Comparison of ENCODE assay signal across 8 cellular contexts in genomic region chr9:131289301-131290038, GRCh38. TPM values are rescaled to one million over a fixed set of nuclear protein-coding genes. Genes with fewer than 3 reads are reported as not detected.
DNase-seq lines count a peak whose midpoint lies in the region; ATAC-seq and TF ChIP-seq lines count a peak whose summit lies in the region.

Gene PLPP7, plus strand, starts transcription at chr9:131289723. Its CDS starts 275 bp downstream, at chr9:131289998.

- ATAC-seq in SK-N-SH treated with all-trans-retinoic acid at 6 μM for 48 hours (peak; percentile 99), omental fat pad (ENCODE audit: low FRiP score) (peak; percentile 38), GM19452 (IDR thresholded peaks at IDR 0.05; ENCODE audit: unreplicated experiment) (no peak)

- no peak for TF ChIP-seq CTCF in omental fat pad (IDR thresholded peaks at IDR 0.05)

- peak; percentile 96 for DNase-seq in H7
- peak; percentile 92 for DNase-seq in globus pallidus (ENCODE audit: low spot score)
- DNase-seq in omental fat pad (ENCODE audit: low spot score) = no peak
- DNase-seq in NCI-H1436 treated with DMSO at 0.1 percent for 48 hours (lab: John Stamatoyannopoulos, UW) = no peak
- no peak for DNase-seq in central memory CD4-positive, alpha-beta T cell
- DNase-seq in activated T-cell treated with anti-CD3 and anti-CD28 coated beads, Interleukin-2, amount 50 U/mL, for 1 hour = no peak

- H3K4me3 ChIP-seq in H7 (ENCODE audit: insufficient read depth, low read depth, low read length) = no peak within 1 kb of the TSS

- H3K27me3 ChIP-seq in H7 (ENCODE audit: control insufficient read depth, insufficient read depth, low read length) = no peaks in the 10 kb centered on the region

- H3K36me3 ChIP-seq in H7 (replicated peaks; ENCODE audit: control insufficient read depth, insufficient read depth, low read length) = no peaks in the 10 kb centered on the region

TF ChIP-seq in SK-N-SH treated with all-trans-retinoic acid at 6 μM for 48 hours, 23 proteins besides CTCF, POLR2A, EP300 and RAD21:
- TF ChIP-seq ZFP30 (CRISPR knock-in tag; IDR thresholded peaks at IDR 0.05) = no peak
- no peak for TF ChIP-seq POU6F1 (CRISPR knock-in tag; IDR thresholded peaks at IDR 0.05; ENCODE audit: borderline replicate concordance, low read depth)
- no peak for TF ChIP-seq TOX (CRISPR knock-in tag; IDR thresholded peaks at IDR 0.05; ENCODE audit: borderline replicate concordance)
- no peak for TF ChIP-seq ZNF565 (CRISPR knock-in tag; conservative IDR thresholded peaks at IDR 0.05; ENCODE audit: low read depth)
- no peak for TF ChIP-seq GLIS3 (CRISPR knock-in tag; IDR thresholded peaks at IDR 0.05)
- TF ChIP-seq ZNF8 (CRISPR knock-in tag; IDR thresholded peaks at IDR 0.05) = no peak
- no peak for TF ChIP-seq ZC3H10 (CRISPR knock-in tag; IDR thresholded peaks at IDR 0.05)
- no peak for TF ChIP-seq ZNF70 (CRISPR knock-in tag; IDR thresholded peaks at IDR 0.05)
- TF ChIP-seq CREB5 (CRISPR knock-in tag; IDR thresholded peaks at IDR 0.05; ENCODE audit: low read depth) = no peak
- TF ChIP-seq RARB (CRISPR knock-in tag; IDR thresholded peaks at IDR 0.05) = no peak
- no peak for TF ChIP-seq CSDC2 (CRISPR knock-in tag; IDR thresholded peaks at IDR 0.05)
- TF ChIP-seq PPARA (CRISPR knock-in tag; IDR thresholded peaks at IDR 0.05; ENCODE audit: borderline replicate concordance) = no peak
- TF ChIP-seq BACH2 (CRISPR knock-in tag; IDR thresholded peaks at IDR 0.05; ENCODE audit: borderline replicate concordance) = no peak
- TF ChIP-seq OSR1 (CRISPR knock-in tag; IDR thresholded peaks at IDR 0.05) = no peak
- TF ChIP-seq ESRRG (CRISPR knock-in tag; IDR thresholded peaks at IDR 0.05) = no peak
- no peak for TF ChIP-seq CSRNP3 (CRISPR knock-in tag; IDR thresholded peaks at IDR 0.05)
- no peak for TF ChIP-seq SNAI2 (CRISPR knock-in tag; IDR thresholded peaks at IDR 0.05)
- no peak for TF ChIP-seq TSHZ2 (CRISPR knock-in tag; IDR thresholded peaks at IDR 0.05)
- TF ChIP-seq ISL1 (CRISPR knock-in tag; IDR thresholded peaks at IDR 0.05) = no peak
- no peak for TF ChIP-seq TCF4 (CRISPR knock-in tag; IDR thresholded peaks at IDR 0.05; ENCODE audit: borderline replicate concordance)

RNA-seq across cellular contexts. Expression of gene PLPP7, which starts in this region (rescaled TPM):
- 8.2 and 8.8 TPM in 2 replicates for total RNA-seq in H7 (2014; rRNA removed; shearing (Covaris generic))
- 10 to 100 TPM in 1 of 4 donors, 1 to 10 TPM in 3; 3.8 to 14.0 (median 6.5) TPM for total RNA-seq in omental fat pad

Comparison
In these comparisons a context has a peak if more than half of its experiments do, and no peak if none do; other contexts are left out.
1. DNase-seq: peak in H7 (single experiment) and globus pallidus (single experiment); none in omental fat pad (single experiment), NCI-H1436 treated with DMSO at 0.1 percent for 48 hours (single experiment), central memory CD4-positive, alpha-beta T cell (single experiment) and activated T-cell treated with anti-CD3 and anti-CD28 coated beads, Interleukin-2, amount 50 U/mL, for 1 hour (single experiment).